8 cellular contexts compared by ENCODE assay signal in the genomic region with DNA sequence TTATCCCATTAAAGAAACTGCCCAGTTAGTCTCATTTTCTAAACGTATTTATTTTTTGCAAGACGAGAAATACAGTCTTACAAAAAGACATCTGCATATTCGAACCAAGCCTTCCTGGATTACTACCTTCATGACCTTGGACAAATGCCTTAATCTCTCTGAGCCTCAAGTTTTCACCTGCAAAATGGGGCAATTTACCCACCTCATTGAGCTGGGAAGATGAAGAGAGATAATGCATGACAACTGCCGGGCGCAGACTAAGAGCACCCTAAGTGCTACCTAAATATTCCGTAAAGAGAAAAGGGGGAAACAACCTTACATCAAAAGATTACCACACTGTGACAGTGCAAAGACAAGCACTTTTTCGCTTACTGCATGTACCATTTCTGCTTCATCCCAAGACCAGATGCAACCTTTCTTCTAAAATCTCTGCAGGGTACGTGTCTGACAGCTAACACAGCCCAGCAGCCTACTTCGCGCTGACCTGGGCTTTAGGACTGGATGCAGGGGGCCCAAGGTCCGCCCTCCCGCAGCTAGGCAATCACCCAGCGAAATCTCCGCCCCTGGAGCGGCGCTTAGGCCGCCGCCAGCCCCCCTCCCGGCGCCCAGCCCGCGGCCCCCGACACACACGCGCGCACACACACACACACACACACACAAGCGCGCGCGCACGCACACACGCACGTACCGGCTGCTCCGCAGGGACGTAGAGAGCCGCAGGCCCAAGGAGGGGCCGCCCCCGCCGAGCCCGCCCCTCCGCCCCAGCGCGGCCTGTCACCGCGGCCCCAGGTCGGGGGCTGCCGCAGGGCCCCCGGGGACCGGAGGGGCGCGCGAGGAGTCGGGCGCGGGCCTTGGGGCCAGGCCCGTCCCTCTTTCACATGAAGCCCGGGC. TPM values are rescaled to one million over a fixed set of nuclear protein-coding genes. Genes with fewer than 3 reads are reported as not detected.
DNase-seq lines count a peak whose midpoint lies in the region; ATAC-seq and TF ChIP-seq lines count a peak whose summit lies in the region.

No MANE protein-coding gene starts in this region.

- CTCF ChIA-PET in HEK293 (lab: Yijun Ruan, JAX): interaction anchor here (2.0 kb wide), 1 partner anchor 29 kb away, joined by 11 read pairs; no protein-coding TSS in a partner anchor
- CTCF ChIA-PET in SK-N-SH (lab: Yijun Ruan, JAX): interaction anchor here (1.0 to 1.6 kb wide), 4 partner anchors 9 to 63 kb away, joined by 4 to 6 read pairs (median 4); no protein-coding TSS in a partner anchor

- no peaks in the 10 kb centered on the region for H3K9me3 ChIP-seq in ES-I3 (ENCODE audit: control insufficient read depth, insufficient read depth, low read length)
- H3K9me3 ChIP-seq in HEK293 (ENCODE audit: control insufficient read depth, insufficient read depth, low read depth, low read length): no peaks in the 10 kb centered on the region
- H3K9me3 ChIP-seq in SK-N-SH: no peaks in the 10 kb centered on the region
- H3K9me3 ChIP-seq in thoracic aorta: no peaks in the 10 kb centered on the region

- TF ChIP-seq CTCF in HEK293 (tag by site-specific recombination; IDR thresholded peaks at IDR 0.05): no peak
- no peak for TF ChIP-seq CTCF in SK-N-SH (IDR thresholded peaks at IDR 0.05)
- TF ChIP-seq CTCF in osteocyte (IDR thresholded peaks at IDR 0.05): no peak
- TF ChIP-seq CTCF in thoracic aorta (IDR thresholded peaks at IDR 0.05): no peak

- H3K4me1 Mint-ChIP-seq in activated naive CD4-positive, alpha-beta T cell treated with anti-CD3 and anti-CD28 coated beads, Interleukin-2, amount 50 U/mL, for 24 hours: peaks cover 76% of the 10 kb centered on the region
- peaks cover 44% of the 10 kb centered on the region for H3K4me1 Mint-ChIP-seq in osteocyte (ENCODE audit: unreplicated experiment)

- H3K36me3 Mint-ChIP-seq in activated naive CD4-positive, alpha-beta T cell treated with anti-CD3 and anti-CD28 coated beads, Interleukin-2, amount 50 U/mL, for 24 hours: peaks cover 7% of the 10 kb centered on the region
- peaks cover 2% of the 10 kb centered on the region for H3K36me3 Mint-ChIP-seq in osteocyte (ENCODE audit: unreplicated experiment)

- DNase-seq in MV-4-11 (lab: John Stamatoyannopoulos, UW) (peak; percentile 77), SK-N-SH (peak; percentile 89), head of caudate nucleus (peak; percentile 70 to 94 (median 86)), osteocyte (ENCODE audit: extremely low spot score, unreplicated experiment) (peak; percentile 91), thoracic aorta (ENCODE audit: low spot score) (no peak)

- H3K27ac ChIP-seq in HEK293 (ENCODE audit: extremely low read depth, low read depth, low read length) (peak overlapping the region; percentile 99), SK-N-SH (ENCODE audit: low read depth in 2 of 2, low read length in 1 of 2) (peak overlapping the region; percentile 95 to 96), thoracic aorta (peak overlapping the region; percentile 100)

- H3K36me3 ChIP-seq in ES-I3 (ENCODE audit: insufficient read depth, low read length) (no peaks in the 10 kb centered on the region), HEK293 (ENCODE audit: control insufficient read depth in 2 of 2, insufficient read depth in 1 of 2, low read length in 2 of 2) (no peaks in the 10 kb centered on the region), SK-N-SH (replicated peaks in 1 of 2; ENCODE audit: control insufficient read depth in 1 of 2, insufficient read depth in 2 of 2, low read length in 1 of 2) (peaks cover 0 to 8% of the 10 kb centered on the region in 2 experiments), thoracic aorta (no peaks in the 10 kb centered on the region)

- H3K9ac ChIP-seq in ES-I3 (ENCODE audit: low read depth, low read length): peak overlapping the region; percentile 64
- H3K9ac ChIP-seq in SK-N-SH: peak overlapping the region; percentile 98

- H3K4me1 ChIP-seq in ES-I3 (ENCODE audit: insufficient read depth, low read length): peaks cover 11% of the 10 kb centered on the region; the same call in 1 of the 2 replicates
- H3K4me1 ChIP-seq in HEK293 (ENCODE audit: control insufficient read depth, insufficient read depth, low read length): peaks cover 19% of the 10 kb centered on the region
- H3K4me1 ChIP-seq in SK-N-SH (ENCODE audit: control insufficient read depth in 1 of 2, insufficient read depth in 2 of 2, low read depth in 1 of 2, low read length in 1 of 2): peaks cover 10 to 16% of the 10 kb centered on the region in 2 experiments; a peak in 3 of 4 replicates
- peaks cover 25 to 61% of the 10 kb centered on the region in 2 donors for H3K4me1 ChIP-seq in thoracic aorta (ENCODE audit: control insufficient read depth in 1 of 2, low read depth in 2 of 2)

- no peaks in the 10 kb centered on the region for H3K27me3 ChIP-seq in SK-N-SH (ENCODE audit: insufficient read depth)
- no peaks in the 10 kb centered on the region for H3K27me3 ChIP-seq in thoracic aorta (replicated peaks; ENCODE audit: insufficient read depth)

- H3F3A ChIP-seq in SK-N-SH (replicated peaks; ENCODE audit: insufficient read depth): peaks cover 6% of the 10 kb centered on the region

- ATAC-seq in thoracic aorta (ENCODE audit: insufficient number of reproducible peaks, low FRiP score, low read depth): peak; percentile 75

- H4K20me1 ChIP-seq in SK-N-SH (ENCODE audit: insufficient read depth): peaks cover 40% of the 10 kb centered on the region

- H3K27me3 Mint-ChIP-seq in activated naive CD4-positive, alpha-beta T cell treated with anti-CD3 and anti-CD28 coated beads, Interleukin-2, amount 50 U/mL, for 24 hours: no peaks in the 10 kb centered on the region
- H3K27me3 Mint-ChIP-seq in osteocyte (ENCODE audit: unreplicated experiment): no peaks in the 10 kb centered on the region

- TF ChIP-seq RAD21 in SK-N-SH (IDR thresholded peaks at IDR 0.05; ENCODE audit: low read length): no peak

- H3K4me3 Mint-ChIP-seq in activated naive CD4-positive, alpha-beta T cell treated with anti-CD3 and anti-CD28 coated beads, Interleukin-2, amount 50 U/mL, for 24 hours: peak overlapping the region; percentile 89
- H3K4me3 Mint-ChIP-seq in osteocyte (ENCODE audit: unreplicated experiment): peak overlapping the region; percentile 86

- intact Hi-C loops in head of caudate nucleus (cut with DNase I): loop anchor here (2.0 to 10.0 kb wide), 3 partner anchors 22 to 322 kb away; partner anchors contain the start of gene IWS1

- H3K79me2 ChIP-seq in SK-N-SH (ENCODE audit: insufficient read depth): peaks cover 55% of the 10 kb centered on the region

- H3K4me2 ChIP-seq in SK-N-SH: peak overlapping the region; percentile 86

- WGBS in SK-N-SH (ENCODE audit: low lambda C conversion rate): 5% methylated on average over 10 of the region's 58 CpGs

- peak overlapping the region; percentile 79; the same call in 1 of the 2 replicates for H2AFZ ChIP-seq in SK-N-SH (ENCODE audit: low read depth)

- TF ChIP-seq EP300 in SK-N-SH (IDR thresholded peaks at IDR 0.05; ENCODE audit: borderline replicate concordance in 1 of 2, low read depth in 1 of 2, low read length in 1 of 2): peak in 1 of 2 experiments; percentile 14; a peak in 1 of 4 replicates

- peak overlapping the region; percentile 80 for H3K27ac Mint-ChIP-seq in activated naive CD4-positive, alpha-beta T cell treated with anti-CD3 and anti-CD28 coated beads, Interleukin-2, amount 50 U/mL, for 24 hours
- peak overlapping the region; percentile 79 for H3K27ac Mint-ChIP-seq in osteocyte (ENCODE audit: unreplicated experiment)

- no peaks in the 10 kb centered on the region for H3K9me3 Mint-ChIP-seq in activated naive CD4-positive, alpha-beta T cell treated with anti-CD3 and anti-CD28 coated beads, Interleukin-2, amount 50 U/mL, for 24 hours
- H3K9me3 Mint-ChIP-seq in osteocyte (ENCODE audit: unreplicated experiment): no peaks in the 10 kb centered on the region

- POLR2A ChIA-PET in HEK293 (lab: Yijun Ruan, JAX): interaction anchor here (0.9 kb wide), 1 partner anchor 93 kb away, joined by 3 read pairs; the partner anchor contains the start of gene ERCC3
- POLR2A ChIA-PET in SK-N-SH (lab: Yijun Ruan, JAX): no interaction called here

- no peaks in the 10 kb centered on the region for H3K9me2 ChIP-seq in SK-N-SH

- H3K4me3 ChIP-seq in HEK293 (ENCODE audit: low read depth, low read length): peak overlapping the region; percentile 92
- peak overlapping the region; percentile 76 to 89 for H3K4me3 ChIP-seq in SK-N-SH (ENCODE audit: low read depth in 2 of 2, low read length in 1 of 2)
- peak overlapping the region; percentile 97 for H3K4me3 ChIP-seq in thoracic aorta

TF ChIP-seq in HEK293, 187 proteins besides CTCF, POLR2A, EP300 and RAD21 (continues in another document):
- TF ChIP-seq, protein P1, sequence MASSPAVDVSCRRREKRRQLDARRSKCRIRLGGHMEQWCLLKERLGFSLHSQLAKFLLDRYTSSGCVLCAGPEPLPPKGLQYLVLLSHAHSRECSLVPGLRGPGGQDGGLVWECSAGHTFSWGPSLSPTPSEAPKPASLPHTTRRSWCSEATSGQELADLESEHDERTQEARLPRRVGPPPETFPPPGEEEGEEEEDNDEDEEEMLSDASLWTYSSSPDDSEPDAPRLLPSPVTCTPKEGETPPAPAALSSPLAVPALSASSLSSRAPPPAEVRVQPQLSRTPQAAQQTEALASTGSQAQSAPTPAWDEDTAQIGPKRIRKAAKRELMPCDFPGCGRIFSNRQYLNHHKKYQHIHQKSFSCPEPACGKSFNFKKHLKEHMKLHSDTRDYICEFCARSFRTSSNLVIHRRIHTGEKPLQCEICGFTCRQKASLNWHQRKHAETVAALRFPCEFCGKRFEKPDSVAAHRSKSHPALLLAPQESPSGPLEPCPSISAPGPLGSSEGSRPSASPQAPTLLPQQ (tag by site-specific recombination; IDR thresholded peaks at IDR 0.05): peak; percentile 56

TF ChIP-seq in SK-N-SH, 30 proteins besides CTCF, POLR2A, EP300 and RAD21 (continues in another document):
- peak; percentile 34 for TF ChIP-seq CHD2 (IDR thresholded peaks at IDR 0.05; ENCODE audit: low read length, partially characterized antibody)
- TF ChIP-seq, protein P2, sequence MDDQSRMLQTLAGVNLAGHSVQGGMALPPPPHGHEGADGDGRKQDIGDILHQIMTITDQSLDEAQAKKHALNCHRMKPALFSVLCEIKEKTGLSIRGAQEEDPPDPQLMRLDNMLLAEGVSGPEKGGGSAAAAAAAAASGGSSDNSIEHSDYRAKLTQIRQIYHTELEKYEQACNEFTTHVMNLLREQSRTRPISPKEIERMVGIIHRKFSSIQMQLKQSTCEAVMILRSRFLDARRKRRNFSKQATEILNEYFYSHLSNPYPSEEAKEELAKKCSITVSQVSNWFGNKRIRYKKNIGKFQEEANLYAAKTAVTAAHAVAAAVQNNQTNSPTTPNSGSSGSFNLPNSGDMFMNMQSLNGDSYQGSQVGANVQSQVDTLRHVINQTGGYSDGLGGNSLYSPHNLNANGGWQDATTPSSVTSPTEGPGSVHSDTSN (IDR thresholded peaks at IDR 0.05): no peak

RNA-seq across cellular contexts. Expression of gene MAP3K2, which starts 0.8 kb away (rescaled TPM):
- polyA plus RNA-seq in SK-N-SH (2012; rRNA removed): 2.7 and 4.0 TPM in 2 replicates
- polyA plus RNA-seq in SK-N-SH (2012; cell fraction: cytosol; rRNA removed): 4.4 and 4.8 TPM in 2 replicates
- 3.7 and 5.4 TPM in 2 replicates for polyA plus RNA-seq in SK-N-SH (2012; cell fraction: nucleus; rRNA removed)
- total RNA-seq in osteocyte: 60.9 and 63.9 TPM in 2 replicates
- total RNA-seq in thoracic aorta: 100 to 1,000 TPM in 1 of 2 donors, 10 to 100 TPM in 1; 67.9 to 107 TPM

RNA-seq across cellular contexts. Expression of gene PROC, which starts 31.2 kb away (rescaled TPM):
- 0.06 and 0.10 TPM in 2 replicates for polyA plus RNA-seq in SK-N-SH (2012; rRNA removed)
- polyA plus RNA-seq in SK-N-SH (2012; cell fraction: cytosol; rRNA removed): 0.06 and 0.22 TPM in 2 replicates
- polyA plus RNA-seq in SK-N-SH (2012; cell fraction: nucleus; rRNA removed): 0.31 and 0.33 TPM in 2 replicates
- total RNA-seq in osteocyte: 1.6 and 2.5 TPM in 2 replicates
- not detected for total RNA-seq in thoracic aorta
